18 cellular contexts compared by ENCODE assay signal in the genomic region with DNA sequence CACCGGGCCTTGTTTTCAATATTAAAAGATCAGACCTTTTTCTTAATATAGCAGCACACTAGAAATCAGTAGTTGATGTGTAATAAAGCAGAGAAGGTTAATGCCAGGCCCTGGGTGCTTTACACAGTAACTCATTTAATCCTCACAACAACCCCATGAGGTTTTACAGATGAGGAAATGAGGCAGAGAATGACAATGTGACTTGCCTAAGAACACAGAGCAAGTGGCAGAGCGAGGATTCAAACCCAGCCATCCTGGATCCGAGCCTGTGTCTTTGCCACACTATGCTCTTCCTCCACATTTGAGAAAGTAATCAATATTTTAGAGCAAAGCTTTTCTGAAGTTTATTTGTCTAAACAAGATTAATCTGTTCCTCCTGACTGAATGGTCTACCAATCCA. TPM values are rescaled to one million over a fixed set of nuclear protein-coding genes. Genes with fewer than 3 reads are reported as not detected.
DNase-seq lines count a peak whose midpoint lies in the region; ATAC-seq, FAIRE-seq and TF ChIP-seq lines count a peak whose summit lies in the region.
"Had no signal": no experiment of that assay in that cellular context is flagged by ENCODE, and none has a peak within 500 bp of the region (broad histone marks: within the 10 kb centered on the region; RNA-seq: fewer than 3 reads in every experiment).

No MANE protein-coding gene starts in this region.

- no peaks in the 10 kb centered on the region for H3K27me3 Mint-ChIP-seq in T-cell
- H3K27me3 Mint-ChIP-seq in activated naive CD8-positive, alpha-beta T cell treated with anti-CD3 and anti-CD28 coated beads, Interleukin-2, amount 50 U/mL, for 24 hours: no peaks in the 10 kb centered on the region
- no peaks in the 10 kb centered on the region for H3K27me3 Mint-ChIP-seq in stimulated activated naive CD8-positive, alpha-beta T cell treated with anti-CD3 and anti-CD28 coated beads, Interleukin-15, amount 100 ng/mL, for 72 hours

- no peaks in the 10 kb centered on the region for H3K36me3 ChIP-seq in right atrium auricular region
- H3K36me3 ChIP-seq: gastroesophageal sphincter had no signal

- no peaks in the 10 kb centered on the region for H3K27me3 ChIP-seq in right atrium auricular region

- H3K4me1 ChIP-seq in right atrium auricular region: peaks cover 0 to 2% of the 10 kb centered on the region in 2 donors
- H3K4me1 ChIP-seq: gastroesophageal sphincter had no signal

- no peaks in the 10 kb centered on the region for H3K9me3 ChIP-seq in right atrium auricular region
- H3K9me3 ChIP-seq: gastroesophageal sphincter had no signal

- peak; percentile 52 for DNase-seq in stimulated activated CD4-positive, alpha-beta T cell treated with anti-CD3 and anti-CD28 coated beads, Interleukin-15, amount 100 ng/mL, for 24 hours
- DNase-seq in stimulated activated CD4-positive, alpha-beta T cell treated with anti-CD3 and anti-CD28 coated beads, Interleukin-4, amount 100 ng/mL, for 1 hour: no peak
- DNase-seq in T-cell (no peak), D721Med (ENCODE audit: insufficient read length, low spot score) (no peak), right atrium auricular region (ENCODE audit: low spot score) (no peak), NCI-H446 (lab: John Stamatoyannopoulos, UW) (no peak)
- DNase-seq in activated naive CD8-positive, alpha-beta T cell treated with anti-CD3 and anti-CD28 coated beads, Interleukin-2, amount 50 U/mL, for 24 hours: no peak
- peak in 1 of 2 donors; percentile 57 for DNase-seq in stimulated activated naive CD8-positive, alpha-beta T cell treated with anti-CD3 and anti-CD28 coated beads, Interleukin-15, amount 100 ng/mL, for 72 hours
- DNase-seq: caudate nucleus, mammary epithelial cell, NCI-H2081, NCI-H748 treated with DMSO at 0.1 percent for 48 hours had no signal

- POLR2A ChIA-PET in T-cell (lab: Charles Lee): no interaction called here

- H3K4me1 Mint-ChIP-seq in T-cell: peaks cover 97 to 99% (median 98%) of the 10 kb centered on the region in 3 donors
- H3K4me1 Mint-ChIP-seq in activated naive CD8-positive, alpha-beta T cell treated with anti-CD3 and anti-CD28 coated beads, Interleukin-2, amount 50 U/mL, for 24 hours: peaks cover 100% of the 10 kb centered on the region
- peaks cover 98% of the 10 kb centered on the region for H3K4me1 Mint-ChIP-seq in stimulated activated naive CD8-positive, alpha-beta T cell treated with anti-CD3 and anti-CD28 coated beads, Interleukin-15, amount 100 ng/mL, for 72 hours

- TF ChIP-seq CTCF in D721Med (IDR thresholded peaks at IDR 0.05; ENCODE audit: insufficient read depth, missing control alignments) (no peak), right atrium auricular region (IDR thresholded peaks at IDR 0.05) (no peak)

- H3K9me3 Mint-ChIP-seq in T-cell: no peaks in the 10 kb centered on the region
- H3K9me3 Mint-ChIP-seq in activated naive CD8-positive, alpha-beta T cell treated with anti-CD3 and anti-CD28 coated beads, Interleukin-2, amount 50 U/mL, for 24 hours: no peaks in the 10 kb centered on the region
- H3K9me3 Mint-ChIP-seq in stimulated activated naive CD8-positive, alpha-beta T cell treated with anti-CD3 and anti-CD28 coated beads, Interleukin-15, amount 100 ng/mL, for 72 hours: no peaks in the 10 kb centered on the region

- no peak overlapping the region for H3K4me3 ChIP-seq in right atrium auricular region
- H3K4me3 ChIP-seq: gastroesophageal sphincter had no signal

- H3K4me3 Mint-ChIP-seq in T-cell: peak overlapping the region; percentile 76 to 91 (median 80)
- H3K4me3 Mint-ChIP-seq in activated naive CD8-positive, alpha-beta T cell treated with anti-CD3 and anti-CD28 coated beads, Interleukin-2, amount 50 U/mL, for 24 hours: peak overlapping the region; percentile 92
- H3K4me3 Mint-ChIP-seq in stimulated activated naive CD8-positive, alpha-beta T cell treated with anti-CD3 and anti-CD28 coated beads, Interleukin-15, amount 100 ng/mL, for 72 hours: peak overlapping the region; percentile 92 to 98
- H3K4me3 Mint-ChIP-seq: neural crest cell had no signal

- CTCF ChIA-PET in T-cell (lab: Charles Lee): interaction anchor here in 1 of 2 donors (0.8 to 1.9 kb wide), 2 partner anchors 16 to 19 kb away, joined by 3 to 10 read pairs; no protein-coding TSS in a partner anchor

- peaks cover 25% of the 10 kb centered on the region for H3K36me3 Mint-ChIP-seq in T-cell
- H3K36me3 Mint-ChIP-seq in activated naive CD8-positive, alpha-beta T cell treated with anti-CD3 and anti-CD28 coated beads, Interleukin-2, amount 50 U/mL, for 24 hours (ENCODE audit: low read depth): peaks cover 77% of the 10 kb centered on the region

- H3K27ac ChIP-seq in right atrium auricular region: no peak overlapping the region
- H3K27ac ChIP-seq: gastroesophageal sphincter, RWPE1 had no signal

- peak; percentile 53 to 66 (median 56) for ATAC-seq in T-cell (replicated peaks in 1 of 4)
- peak; percentile 71 for ATAC-seq in activated naive CD8-positive, alpha-beta T cell treated with anti-CD3 and anti-CD28 coated beads, Interleukin-2, amount 50 U/mL, for 24 hours
- ATAC-seq in stimulated activated naive CD8-positive, alpha-beta T cell treated with anti-CD3 and anti-CD28 coated beads, Interleukin-15, amount 100 ng/mL, for 72 hours: peak; percentile 80
- ATAC-seq: gastroesophageal sphincter had no signal

- peak overlapping the region; percentile 91 to 95 for H3K27ac Mint-ChIP-seq in T-cell
- H3K27ac Mint-ChIP-seq in activated naive CD8-positive, alpha-beta T cell treated with anti-CD3 and anti-CD28 coated beads, Interleukin-2, amount 50 U/mL, for 24 hours: no peak overlapping the region
- peak overlapping the region; percentile 94 to 97 for H3K27ac Mint-ChIP-seq in stimulated activated naive CD8-positive, alpha-beta T cell treated with anti-CD3 and anti-CD28 coated beads, Interleukin-15, amount 100 ng/mL, for 72 hours

- FAIRE-seq in D721Med (lab: Jason Lieb, UNC): no peak

RNA-seq across cellular contexts. Expression of a gene that starts 7.2 kb away (rescaled TPM):
- 100 to 1,000 TPM in 2 of 5 donors, 10 to 100 TPM in 3; 60.8 to 165 (median 95.8) TPM for total RNA-seq in T-cell
- total RNA-seq in right atrium auricular region: 1 to 10 TPM in 1 of 2 donors, under 1 TPM in 1; 0.48 to 2.2 TPM
- total RNA-seq: HT1080, mammary epithelial cell, neural crest cell had no signal

RNA-seq across cellular contexts. Expression of a gene that starts 34.6 kb away (rescaled TPM):
- total RNA-seq in T-cell (10 to 100 TPM in 4 of 5 donors, 1 to 10 TPM in 1; 9.8 to 25.2 (median 16.5) TPM), right atrium auricular region (1 to 10 TPM; 1.0 to 2.0 TPM)

RNA-seq across cellular contexts. Expression of a gene that starts 41.1 kb away (rescaled TPM):
- total RNA-seq in T-cell: under 1 TPM in 1 of 5 donors, not detected in 4; 0.06 TPM
- 1 to 10 TPM; 3.4 to 8.2 TPM for total RNA-seq in right atrium auricular region
- total RNA-seq: endothelial cell of umbilical vein; HT1080; T-helper 1 cell treated with Interleukin-12 subunit alpha and Interleukin-12 subunit beta and Interleukin-4 antibody, amounts not matched to agents 30 ng/mL and 1 ng/mL, for 36 hours had no signal

RNA-seq across cellular contexts. Expression of a gene that starts 46.5 kb away (rescaled TPM):
- total RNA-seq in T-cell: 1 to 10 TPM in 4 of 5 donors, under 1 TPM in 1; 0.85 to 5.6 (median 2.0) TPM
- 10 to 100 TPM; 13.8 to 16.8 TPM for total RNA-seq in right atrium auricular region
- total RNA-seq: neural crest cell had no signal

Comparison
In these comparisons a context has a peak if more than half of its experiments do, and no peak if none do; other contexts are left out.
1. RNA of a gene that starts 7.2 kb away (total RNA-seq): 60.8 to 165 TPM in T-cell; 0.48 to 2.2 TPM in right atrium auricular region; every median in the first group is over 10 times any median in the second.
2. RNA of a gene that starts 41.1 kb away (total RNA-seq): 3.4 to 8.2 TPM in right atrium auricular region; 0.06 TPM in T-cell; every median in the first group is over 4 times any median in the second.
3. Peak in every context shown above with its lines, with median percentiles within 50 percentile points of each other: ATAC-seq and H3K4me3 Mint-ChIP-seq.